ENCODE assay signal across 35 cellular contexts in genomic region chr5:90682278-90682677, GRCh38.
"Had no signal": no experiment of that assay in that cellular context is flagged by ENCODE, and none has a peak within 500 bp of the region (broad histone marks: within the 10 kb centered on the region; RNA-seq: fewer than 3 reads in every experiment).

No MANE protein-coding gene starts in this region.

- H3K36me3 ChIP-seq: adrenal gland, ascending aorta, brain microvascular endothelial cell, esophagus squamous epithelium, gastroesophageal sphincter had no signal

- H3K4me1 ChIP-seq: adrenal gland, ascending aorta, esophagus squamous epithelium, gastroesophageal sphincter had no signal

- H3K9me3 Mint-ChIP-seq: activated CD4-positive, alpha-beta memory T cell treated with anti-CD3 and anti-CD28 coated beads for 36 hours; activated CD4-positive, alpha-beta T cell treated with anti-CD3 and anti-CD28 coated beads, Interleukin-2, amount 10 ng/mL, durations not matched to agents 24 days and 14 days; activated naive CD4-positive, alpha-beta T cell treated with anti-CD3 and anti-CD28 coated beads for 36 hours; activated naive CD4-positive, alpha-beta T cell treated with anti-CD3 and anti-CD28 coated beads, Interleukin-2, amount 50 U/mL, for 24 hours; activated naive CD8-positive, alpha-beta T cell treated with anti-CD3 and anti-CD28 coated beads for 36 hours; activated naive CD8-positive, alpha-beta T cell treated with anti-CD3 and anti-CD28 coated beads, Interleukin-2, amount 50 U/mL, for 24 hours; activated T-helper 1 cell treated with anti-CD3 and anti-CD28 coated beads, Interleukin-12 subunit alpha, Interleukin-12 subunit beta, Interleukin-2, Interleukin-4 antibody, amounts not matched to agents 30 ng/mL and 10 ng/mL and 1 ng/mL, durations not matched to agents 14 hours and 24 hours and 36 hours; activated T-helper 2 cell treated with anti-CD3 and anti-CD28 coated beads, Interferon-gamma antibody, Interleukin-2, Interleukin-4, amounts not matched to agents 10 μg/mL and 5 μg/mL and 100 μg/mL, durations not matched to agents 14 hours and 24 hours and 36 hours; dendritic cell treated with granulocyte-macrophage colony-stimulating factor and Interleukin-4, amounts not matched to agents 40 ng/mL and 50 ng/mL, for 4 days; effector memory CD8-positive, alpha-beta T cell; T-helper 2 cell treated with Interferon-gamma antibody and Interleukin-4, amounts not matched to agents 5 μg/mL and 100 μg/mL, for 36 hours had no signal

- H3K27ac ChIP-seq: adrenal gland, ascending aorta, brain microvascular endothelial cell, coronary artery, esophagus squamous epithelium, gastroesophageal sphincter had no signal

- H3K4me3 ChIP-seq: adrenal gland, ascending aorta, coronary artery, esophagus squamous epithelium, gastroesophageal sphincter had no signal

- H3K27me3 ChIP-seq: adrenal gland, ascending aorta, brain microvascular endothelial cell, esophagus squamous epithelium, gastroesophageal sphincter had no signal

- H3K9me3 ChIP-seq: adrenal gland, ascending aorta, esophagus squamous epithelium, gastroesophageal sphincter had no signal

- H3K27me3 Mint-ChIP-seq: activated CD4-positive, alpha-beta memory T cell treated with anti-CD3 and anti-CD28 coated beads for 36 hours; activated CD4-positive, alpha-beta T cell treated with anti-CD3 and anti-CD28 coated beads for 36 hours; activated CD4-positive, alpha-beta T cell treated with anti-CD3 and anti-CD28 coated beads, Interleukin-2, amount 10 ng/mL, durations not matched to agents 24 days and 14 days; activated CD8-positive, alpha-beta memory T cell treated with anti-CD3 and anti-CD28 coated beads, Interleukin-2, amount 10 ng/mL, durations not matched to agents 7 days and 5 days; activated naive CD8-positive, alpha-beta T cell treated with anti-CD3 and anti-CD28 coated beads for 36 hours; activated naive CD8-positive, alpha-beta T cell treated with anti-CD3 and anti-CD28 coated beads, Interleukin-2, amount 50 U/mL, for 24 hours; dendritic cell treated with granulocyte-macrophage colony-stimulating factor and Interleukin-4, amounts not matched to agents 40 ng/mL and 50 ng/mL, for 4 days; effector memory CD8-positive, alpha-beta T cell; T-helper 17 cell had no signal

- H3K4me3 Mint-ChIP-seq: activated CD4-positive, alpha-beta memory T cell treated with anti-CD3 and anti-CD28 coated beads for 36 hours; activated CD4-positive, alpha-beta T cell treated with anti-CD3 and anti-CD28 coated beads for 36 hours; activated CD4-positive, alpha-beta T cell treated with anti-CD3 and anti-CD28 coated beads, Interleukin-2, amount 10 ng/mL, durations not matched to agents 24 days and 14 days; activated CD8-positive, alpha-beta memory T cell treated with anti-CD3 and anti-CD28 coated beads, Interleukin-2, amount 10 ng/mL, durations not matched to agents 7 days and 5 days; activated CD8-positive, alpha-beta T cell treated with anti-CD3 and anti-CD28 coated beads, Interleukin-2, amount 10 ng/mL, durations not matched to agents 7 days and 5 days; activated naive CD4-positive, alpha-beta T cell treated with anti-CD3 and anti-CD28 coated beads for 36 hours; activated naive CD4-positive, alpha-beta T cell treated with anti-CD3 and anti-CD28 coated beads, Interleukin-2, amount 50 U/mL, for 24 hours; activated naive CD8-positive, alpha-beta T cell treated with anti-CD3 and anti-CD28 coated beads for 36 hours; activated naive CD8-positive, alpha-beta T cell treated with anti-CD3 and anti-CD28 coated beads, Interleukin-2, amount 50 U/mL, for 24 hours; activated T-helper 1 cell treated with anti-CD3 and anti-CD28 coated beads, Interleukin-12 subunit alpha, Interleukin-12 subunit beta, Interleukin-2, Interleukin-4 antibody, amounts not matched to agents 30 ng/mL and 10 ng/mL and 1 ng/mL, durations not matched to agents 14 hours and 24 hours and 36 hours; dendritic cell treated with granulocyte-macrophage colony-stimulating factor and Interleukin-4, amounts not matched to agents 40 ng/mL and 50 ng/mL, for 4 days; effector memory CD8-positive, alpha-beta T cell; T-helper 17 cell; T-helper 2 cell treated with Interferon-gamma antibody and Interleukin-4, amounts not matched to agents 5 μg/mL and 100 μg/mL, for 36 hours had no signal

- H3K36me3 Mint-ChIP-seq: activated CD4-positive, alpha-beta memory T cell treated with anti-CD3 and anti-CD28 coated beads for 36 hours; activated CD8-positive, alpha-beta memory T cell treated with anti-CD3 and anti-CD28 coated beads, Interleukin-2, amount 10 ng/mL, durations not matched to agents 7 days and 5 days; activated naive CD4-positive, alpha-beta T cell treated with anti-CD3 and anti-CD28 coated beads, Interleukin-2, amount 50 U/mL, for 24 hours; activated naive CD8-positive, alpha-beta T cell treated with anti-CD3 and anti-CD28 coated beads for 36 hours had no signal

- DNase-seq: activated CD4-positive, alpha-beta memory T cell treated with anti-CD3 and anti-CD28 coated beads for 36 hours; activated CD4-positive, alpha-beta T cell treated with anti-CD3 and anti-CD28 coated beads for 36 hours; activated CD4-positive, alpha-beta T cell treated with anti-CD3 and anti-CD28 coated beads, Interleukin-2, amount 10 ng/mL, durations not matched to agents 24 days and 14 days; activated CD4-positive, CD25-positive, alpha-beta regulatory T cell; activated CD4-positive, CD25-positive, alpha-beta regulatory T cell treated with anti-CD3 and anti-CD28 coated beads, Interleukin-2, amount 50 U/mL, for 72 hours; activated CD8-positive, alpha-beta memory T cell treated with anti-CD3 and anti-CD28 coated beads, Interleukin-2, amount 10 ng/mL, durations not matched to agents 7 days and 5 days; activated CD8-positive, alpha-beta memory T cell treated with anti-CD3 and anti-CD28 coated beads, Interleukin-2, amount 50 U/mL, for 4 hours; activated CD8-positive, alpha-beta T cell treated with anti-CD3 and anti-CD28 coated beads, Interleukin-2, amount 10 ng/mL, durations not matched to agents 7 days and 5 days; activated effector memory CD4-positive, alpha-beta T cell treated with anti-CD3 and anti-CD28 coated beads, Interleukin-2, amount 50 U/mL, for 16 hours; activated naive CD4-positive, alpha-beta T cell treated with anti-CD3 and anti-CD28 coated beads for 36 hours; activated naive CD8-positive, alpha-beta T cell treated with anti-CD3 and anti-CD28 coated beads for 36 hours; activated naive CD8-positive, alpha-beta T cell treated with anti-CD3 and anti-CD28 coated beads, Interleukin-2, amount 50 U/mL, for 24 hours; activated T-cell treated with anti-CD3 and anti-CD28 coated beads, Interleukin-2, amount 50 U/mL, for 1 hour; activated T-cell treated with anti-CD3 and anti-CD28 coated beads, Interleukin-2, amount 50 U/mL, for 48 hours; adrenal gland; amygdala; brain microvascular endothelial cell; central memory CD4-positive, alpha-beta T cell; cerebellar nuclear complex; effector CD4-positive, alpha-beta T cell; effector memory CD8-positive, alpha-beta T cell; erythroblast; esophagus squamous epithelium; foreskin melanocyte; T-helper 1 cell; T-helper 17 cell; T1000 had no signal

- H3K4me1 Mint-ChIP-seq: activated CD4-positive, alpha-beta T cell treated with anti-CD3 and anti-CD28 coated beads for 36 hours; activated CD4-positive, alpha-beta T cell treated with anti-CD3 and anti-CD28 coated beads, Interleukin-2, amount 10 ng/mL, durations not matched to agents 24 days and 14 days; activated CD8-positive, alpha-beta memory T cell treated with anti-CD3 and anti-CD28 coated beads, Interleukin-2, amount 10 ng/mL, durations not matched to agents 7 days and 5 days; activated naive CD4-positive, alpha-beta T cell treated with anti-CD3 and anti-CD28 coated beads, Interleukin-2, amount 50 U/mL, for 24 hours; activated naive CD8-positive, alpha-beta T cell treated with anti-CD3 and anti-CD28 coated beads for 36 hours; activated naive CD8-positive, alpha-beta T cell treated with anti-CD3 and anti-CD28 coated beads, Interleukin-2, amount 50 U/mL, for 24 hours; T-helper 17 cell had no signal

- H3K27ac Mint-ChIP-seq: activated CD4-positive, alpha-beta memory T cell treated with anti-CD3 and anti-CD28 coated beads for 36 hours; activated CD4-positive, alpha-beta T cell treated with anti-CD3 and anti-CD28 coated beads for 36 hours; activated CD4-positive, alpha-beta T cell treated with anti-CD3 and anti-CD28 coated beads, Interleukin-2, amount 10 ng/mL, durations not matched to agents 24 days and 14 days; activated CD8-positive, alpha-beta memory T cell treated with anti-CD3 and anti-CD28 coated beads, Interleukin-2, amount 10 ng/mL, durations not matched to agents 7 days and 5 days; activated CD8-positive, alpha-beta T cell treated with anti-CD3 and anti-CD28 coated beads, Interleukin-2, amount 10 ng/mL, durations not matched to agents 7 days and 5 days; activated naive CD4-positive, alpha-beta T cell treated with anti-CD3 and anti-CD28 coated beads for 36 hours; activated naive CD4-positive, alpha-beta T cell treated with anti-CD3 and anti-CD28 coated beads, Interleukin-2, amount 50 U/mL, for 24 hours; activated naive CD8-positive, alpha-beta T cell treated with anti-CD3 and anti-CD28 coated beads for 36 hours; activated naive CD8-positive, alpha-beta T cell treated with anti-CD3 and anti-CD28 coated beads, Interleukin-2, amount 50 U/mL, for 24 hours; activated T-helper 1 cell treated with anti-CD3 and anti-CD28 coated beads, Interleukin-12 subunit alpha, Interleukin-12 subunit beta, Interleukin-2, Interleukin-4 antibody, amounts not matched to agents 30 ng/mL and 10 ng/mL and 1 ng/mL, durations not matched to agents 14 hours and 24 hours and 36 hours; activated T-helper 2 cell treated with anti-CD3 and anti-CD28 coated beads, Interferon-gamma antibody, Interleukin-2, Interleukin-4, amounts not matched to agents 10 μg/mL and 5 μg/mL and 100 μg/mL, durations not matched to agents 14 hours and 24 hours and 36 hours; dendritic cell treated with granulocyte-macrophage colony-stimulating factor and Interleukin-4, amounts not matched to agents 40 ng/mL and 50 ng/mL, for 4 days; effector memory CD8-positive, alpha-beta T cell; T-helper 17 cell; T-helper 2 cell treated with Interferon-gamma antibody and Interleukin-4, amounts not matched to agents 5 μg/mL and 100 μg/mL, for 36 hours had no signal

- ATAC-seq: activated CD4-positive, alpha-beta T cell treated with anti-CD3 and anti-CD28 coated beads for 36 hours; activated CD8-positive, alpha-beta memory T cell treated with anti-CD3 and anti-CD28 coated beads, Interleukin-2, amount 10 ng/mL, durations not matched to agents 7 days and 5 days; activated CD8-positive, alpha-beta T cell treated with anti-CD3 and anti-CD28 coated beads, Interleukin-2, amount 10 ng/mL, durations not matched to agents 7 days and 5 days; activated naive CD8-positive, alpha-beta T cell treated with anti-CD3 and anti-CD28 coated beads, Interleukin-2, amount 50 U/mL, for 24 hours; effector memory CD8-positive, alpha-beta T cell; gastroesophageal sphincter; T-helper 17 cell had no signal
